Comparison of ENCODE assay signal across 11 cellular contexts in genomic region chr1:33925586-33925985, GRCh38.
"Had no signal": no experiment of that assay in that cellular context is flagged by ENCODE, and none has a peak within 500 bp of the region (broad histone marks: within the 10 kb centered on the region; RNA-seq: fewer than 3 reads in every experiment).

No MANE protein-coding gene starts in this region.

- DNase-seq: activated CD4-positive, alpha-beta T cell treated with anti-CD3 and anti-CD28 coated beads, Interleukin-2, amount 10 ng/mL, durations not matched to agents 7 days and 5 days; activated naive CD8-positive, alpha-beta T cell treated with anti-CD3 and anti-CD28 coated beads for 36 hours; endodermal cell; kidney; stimulated activated CD4-positive, alpha-beta T cell treated with anti-CD3 and anti-CD28 coated beads, Interleukin-15, amount 100 ng/mL, for 24 hours; stimulated activated CD4-positive, alpha-beta T cell treated with anti-CD3 and anti-CD28 coated beads, Interleukin-4, amount 100 ng/mL, for 1 hour; stimulated activated naive B cell treated with anti-CD40 and anti-IgM and Interleukin-4, amounts not matched to agents 10 μg/mL and 1 μg/mL and 100 μg/mL, for 72 hours; trophoblast cell had no signal

- H3K4me3 ChIP-seq: hepatocyte, right atrium auricular region, skin epidermis had no signal

- H3K27me3 ChIP-seq: hepatocyte, right atrium auricular region had no signal

- ATAC-seq: stimulated activated naive B cell treated with anti-CD40 and anti-IgM and Interleukin-4, amounts not matched to agents 10 μg/mL and 1 μg/mL and 100 μg/mL, for 72 hours had no signal

- H3K27ac ChIP-seq: hepatocyte, right atrium auricular region, skin epidermis had no signal

- H3K36me3 ChIP-seq: right atrium auricular region had no signal
